Comparison of ENCODE assay signal across 1 cellular context in the genomic region with DNA sequence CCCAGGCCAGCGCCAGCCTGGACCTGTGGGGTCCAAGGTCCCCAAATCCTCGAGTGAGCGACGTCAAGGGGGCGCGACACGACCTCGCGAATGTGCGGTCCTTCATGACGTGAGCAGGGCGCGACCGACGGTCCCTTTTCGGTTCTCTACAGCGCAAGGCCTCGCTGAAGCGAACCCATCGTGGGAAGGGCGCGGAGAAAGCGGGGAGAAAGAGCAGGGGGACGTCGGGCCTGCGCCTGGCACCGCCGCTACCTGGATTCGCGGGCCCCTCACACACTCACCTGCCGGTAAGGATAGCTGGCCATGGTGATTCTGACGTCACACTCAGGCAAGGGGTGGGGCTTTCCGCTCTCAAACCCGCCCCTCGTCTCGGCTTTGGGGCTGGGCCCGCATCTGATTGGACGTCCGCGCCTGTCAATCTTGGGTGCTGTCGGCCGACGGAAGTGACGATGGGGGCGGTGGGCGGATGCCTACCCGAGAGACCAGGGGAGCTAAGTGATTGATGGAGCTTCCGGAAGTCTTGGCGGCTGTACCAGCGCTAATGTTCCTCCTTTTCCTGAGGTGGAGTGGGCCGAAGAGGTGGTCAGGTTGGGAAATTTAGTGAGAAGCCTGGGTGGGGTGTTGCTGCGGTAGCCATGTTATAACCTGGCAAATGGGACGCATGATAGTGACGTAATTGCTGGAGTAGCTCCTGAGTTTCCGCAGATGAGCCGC.
TF ChIP-seq lines count a peak whose summit lies in the region.

A gene with protein sequence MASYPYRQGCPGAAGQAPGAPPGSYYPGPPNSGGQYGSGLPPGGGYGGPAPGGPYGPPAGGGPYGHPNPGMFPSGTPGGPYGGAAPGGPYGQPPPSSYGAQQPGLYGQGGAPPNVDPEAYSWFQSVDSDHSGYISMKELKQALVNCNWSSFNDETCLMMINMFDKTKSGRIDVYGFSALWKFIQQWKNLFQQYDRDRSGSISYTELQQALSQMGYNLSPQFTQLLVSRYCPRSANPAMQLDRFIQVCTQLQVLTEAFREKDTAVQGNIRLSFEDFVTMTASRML (minus strand): TSS at position 317 of the 714 bp plus-strand sequence. CDS start 12 bp downstream, at position 305.

TF ChIP-seq in HEK293, 187 proteins besides CTCF, POLR2A, EP300 and RAD21 (continued from another document and continues in another):
- TF ChIP-seq, protein P1, sequence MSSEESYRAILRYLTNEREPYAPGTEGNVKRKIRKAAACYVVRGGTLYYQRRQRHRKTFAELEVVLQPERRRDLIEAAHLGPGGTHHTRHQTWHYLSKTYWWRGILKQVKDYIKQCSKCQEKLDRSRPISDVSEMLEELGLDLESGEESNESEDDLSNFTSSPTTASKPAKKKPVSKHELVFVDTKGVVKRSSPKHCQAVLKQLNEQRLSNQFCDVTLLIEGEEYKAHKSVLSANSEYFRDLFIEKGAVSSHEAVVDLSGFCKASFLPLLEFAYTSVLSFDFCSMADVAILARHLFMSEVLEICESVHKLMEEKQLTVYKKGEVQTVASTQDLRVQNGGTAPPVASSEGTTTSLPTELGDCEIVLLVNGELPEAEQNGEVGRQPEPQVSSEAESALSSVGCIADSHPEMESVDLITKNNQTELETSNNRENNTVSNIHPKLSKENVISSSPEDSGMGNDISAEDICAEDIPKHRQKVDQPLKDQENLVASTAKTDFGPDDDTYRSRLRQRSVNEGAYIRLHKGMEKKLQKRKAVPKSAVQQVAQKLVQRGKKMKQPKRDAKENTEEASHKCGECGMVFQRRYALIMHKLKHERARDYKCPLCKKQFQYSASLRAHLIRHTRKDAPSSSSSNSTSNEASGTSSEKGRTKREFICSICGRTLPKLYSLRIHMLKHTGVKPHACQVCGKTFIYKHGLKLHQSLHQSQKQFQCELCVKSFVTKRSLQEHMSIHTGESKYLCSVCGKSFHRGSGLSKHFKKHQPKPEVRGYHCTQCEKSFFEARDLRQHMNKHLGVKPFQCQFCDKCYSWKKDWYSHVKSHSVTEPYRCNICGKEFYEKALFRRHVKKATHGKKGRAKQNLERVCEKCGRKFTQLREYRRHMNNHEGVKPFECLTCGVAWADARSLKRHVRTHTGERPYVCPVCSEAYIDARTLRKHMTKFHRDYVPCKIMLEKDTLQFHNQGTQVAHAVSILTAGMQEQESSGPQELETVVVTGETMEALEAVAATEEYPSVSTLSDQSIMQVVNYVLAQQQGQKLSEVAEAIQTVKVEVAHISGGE (tag by site-specific recombination; conservative IDR thresholded peaks at IDR 0.05; ENCODE audit: low read depth), result peak; percentile 97
- TF ChIP-seq ZBTB17 (tag by site-specific recombination; IDR thresholded peaks at IDR 0.05), result peak; percentile 98
- TF ChIP-seq, protein P2, sequence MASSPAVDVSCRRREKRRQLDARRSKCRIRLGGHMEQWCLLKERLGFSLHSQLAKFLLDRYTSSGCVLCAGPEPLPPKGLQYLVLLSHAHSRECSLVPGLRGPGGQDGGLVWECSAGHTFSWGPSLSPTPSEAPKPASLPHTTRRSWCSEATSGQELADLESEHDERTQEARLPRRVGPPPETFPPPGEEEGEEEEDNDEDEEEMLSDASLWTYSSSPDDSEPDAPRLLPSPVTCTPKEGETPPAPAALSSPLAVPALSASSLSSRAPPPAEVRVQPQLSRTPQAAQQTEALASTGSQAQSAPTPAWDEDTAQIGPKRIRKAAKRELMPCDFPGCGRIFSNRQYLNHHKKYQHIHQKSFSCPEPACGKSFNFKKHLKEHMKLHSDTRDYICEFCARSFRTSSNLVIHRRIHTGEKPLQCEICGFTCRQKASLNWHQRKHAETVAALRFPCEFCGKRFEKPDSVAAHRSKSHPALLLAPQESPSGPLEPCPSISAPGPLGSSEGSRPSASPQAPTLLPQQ (tag by site-specific recombination; IDR thresholded peaks at IDR 0.05), result peak; percentile 85; the same call in 1 of the 2 replicates
- TF ChIP-seq, protein P3, sequence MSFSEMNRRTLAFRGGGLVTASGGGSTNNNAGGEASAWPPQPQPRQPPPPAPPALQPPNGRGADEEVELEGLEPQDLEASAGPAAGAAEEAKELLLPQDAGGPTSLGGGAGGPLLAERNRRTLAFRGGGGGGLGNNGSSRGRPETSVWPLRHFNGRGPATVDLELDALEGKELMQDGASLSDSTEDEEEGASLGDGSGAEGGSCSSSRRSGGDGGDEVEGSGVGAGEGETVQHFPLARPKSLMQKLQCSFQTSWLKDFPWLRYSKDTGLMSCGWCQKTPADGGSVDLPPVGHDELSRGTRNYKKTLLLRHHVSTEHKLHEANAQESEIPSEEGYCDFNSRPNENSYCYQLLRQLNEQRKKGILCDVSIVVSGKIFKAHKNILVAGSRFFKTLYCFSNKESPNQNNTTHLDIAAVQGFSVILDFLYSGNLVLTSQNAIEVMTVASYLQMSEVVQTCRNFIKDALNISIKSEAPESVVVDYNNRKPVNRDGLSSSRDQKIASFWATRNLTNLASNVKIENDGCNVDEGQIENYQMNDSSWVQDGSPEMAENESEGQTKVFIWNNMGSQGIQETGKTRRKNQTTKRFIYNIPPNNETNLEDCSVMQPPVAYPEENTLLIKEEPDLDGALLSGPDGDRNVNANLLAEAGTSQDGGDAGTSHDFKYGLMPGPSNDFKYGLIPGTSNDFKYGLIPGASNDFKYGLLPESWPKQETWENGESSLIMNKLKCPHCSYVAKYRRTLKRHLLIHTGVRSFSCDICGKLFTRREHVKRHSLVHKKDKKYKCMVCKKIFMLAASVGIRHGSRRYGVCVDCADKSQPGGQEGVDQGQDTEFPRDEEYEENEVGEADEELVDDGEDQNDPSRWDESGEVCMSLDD (tag by site-specific recombination; IDR thresholded peaks at IDR 0.05), result peak; percentile 85
- TF ChIP-seq, protein P4, sequence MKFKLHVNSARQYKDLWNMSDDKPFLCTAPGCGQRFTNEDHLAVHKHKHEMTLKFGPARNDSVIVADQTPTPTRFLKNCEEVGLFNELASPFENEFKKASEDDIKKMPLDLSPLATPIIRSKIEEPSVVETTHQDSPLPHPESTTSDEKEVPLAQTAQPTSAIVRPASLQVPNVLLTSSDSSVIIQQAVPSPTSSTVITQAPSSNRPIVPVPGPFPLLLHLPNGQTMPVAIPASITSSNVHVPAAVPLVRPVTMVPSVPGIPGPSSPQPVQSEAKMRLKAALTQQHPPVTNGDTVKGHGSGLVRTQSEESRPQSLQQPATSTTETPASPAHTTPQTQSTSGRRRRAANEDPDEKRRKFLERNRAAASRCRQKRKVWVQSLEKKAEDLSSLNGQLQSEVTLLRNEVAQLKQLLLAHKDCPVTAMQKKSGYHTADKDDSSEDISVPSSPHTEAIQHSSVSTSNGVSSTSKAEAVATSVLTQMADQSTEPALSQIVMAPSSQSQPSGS (tag by site-specific recombination; IDR thresholded peaks at IDR 0.05; ENCODE audit: low read depth), result peak; percentile 99
- peak; percentile 63 for TF ChIP-seq ZNF664 (tag by site-specific recombination; IDR thresholded peaks at IDR 0.05)
- TF ChIP-seq ZNF747 (tag by site-specific recombination; IDR thresholded peaks at IDR 0.05), result no peak
- peak; percentile 98 for TF ChIP-seq ZXDB (tag by site-specific recombination; IDR thresholded peaks at IDR 0.05)
- TF ChIP-seq, protein P5, sequence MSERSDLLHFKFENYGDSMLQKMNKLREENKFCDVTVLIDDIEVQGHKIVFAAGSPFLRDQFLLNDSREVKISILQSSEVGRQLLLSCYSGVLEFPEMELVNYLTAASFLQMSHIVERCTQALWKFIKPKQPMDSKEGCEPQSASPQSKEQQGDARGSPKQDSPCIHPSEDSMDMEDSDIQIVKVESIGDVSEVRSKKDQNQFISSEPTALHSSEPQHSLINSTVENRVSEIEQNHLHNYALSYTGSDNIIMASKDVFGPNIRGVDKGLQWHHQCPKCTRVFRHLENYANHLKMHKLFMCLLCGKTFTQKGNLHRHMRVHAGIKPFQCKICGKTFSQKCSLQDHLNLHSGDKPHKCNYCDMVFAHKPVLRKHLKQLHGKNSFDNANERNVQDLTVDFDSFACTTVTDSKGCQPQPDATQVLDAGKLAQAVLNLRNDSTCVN (tag by site-specific recombination; optimal IDR thresholded peaks at IDR 0.05), result peak; percentile 55
- TF ChIP-seq, protein P6, sequence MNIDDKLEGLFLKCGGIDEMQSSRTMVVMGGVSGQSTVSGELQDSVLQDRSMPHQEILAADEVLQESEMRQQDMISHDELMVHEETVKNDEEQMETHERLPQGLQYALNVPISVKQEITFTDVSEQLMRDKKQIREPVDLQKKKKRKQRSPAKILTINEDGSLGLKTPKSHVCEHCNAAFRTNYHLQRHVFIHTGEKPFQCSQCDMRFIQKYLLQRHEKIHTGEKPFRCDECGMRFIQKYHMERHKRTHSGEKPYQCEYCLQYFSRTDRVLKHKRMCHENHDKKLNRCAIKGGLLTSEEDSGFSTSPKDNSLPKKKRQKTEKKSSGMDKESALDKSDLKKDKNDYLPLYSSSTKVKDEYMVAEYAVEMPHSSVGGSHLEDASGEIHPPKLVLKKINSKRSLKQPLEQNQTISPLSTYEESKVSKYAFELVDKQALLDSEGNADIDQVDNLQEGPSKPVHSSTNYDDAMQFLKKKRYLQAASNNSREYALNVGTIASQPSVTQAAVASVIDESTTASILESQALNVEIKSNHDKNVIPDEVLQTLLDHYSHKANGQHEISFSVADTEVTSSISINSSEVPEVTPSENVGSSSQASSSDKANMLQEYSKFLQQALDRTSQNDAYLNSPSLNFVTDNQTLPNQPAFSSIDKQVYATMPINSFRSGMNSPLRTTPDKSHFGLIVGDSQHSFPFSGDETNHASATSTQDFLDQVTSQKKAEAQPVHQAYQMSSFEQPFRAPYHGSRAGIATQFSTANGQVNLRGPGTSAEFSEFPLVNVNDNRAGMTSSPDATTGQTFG (tag by site-specific recombination; IDR thresholded peaks at IDR 0.05; ENCODE audit: borderline replicate concordance), result no peak
- TF ChIP-seq ZSCAN16 (tag by site-specific recombination; IDR thresholded peaks at IDR 0.05), result no peak
- 0 out of 2 replicates have a peak, but pooled peaks have one; percentile 19 for TF ChIP-seq ZNF391 (tag by site-specific recombination; IDR thresholded peaks at IDR 0.05; ENCODE audit: borderline replicate concordance, low read depth)
- peak; percentile 67; the same call in 1 of the 2 replicates for TF ChIP-seq ZNF600 (tag by site-specific recombination; IDR thresholded peaks at IDR 0.05)
- TF ChIP-seq, protein P7, sequence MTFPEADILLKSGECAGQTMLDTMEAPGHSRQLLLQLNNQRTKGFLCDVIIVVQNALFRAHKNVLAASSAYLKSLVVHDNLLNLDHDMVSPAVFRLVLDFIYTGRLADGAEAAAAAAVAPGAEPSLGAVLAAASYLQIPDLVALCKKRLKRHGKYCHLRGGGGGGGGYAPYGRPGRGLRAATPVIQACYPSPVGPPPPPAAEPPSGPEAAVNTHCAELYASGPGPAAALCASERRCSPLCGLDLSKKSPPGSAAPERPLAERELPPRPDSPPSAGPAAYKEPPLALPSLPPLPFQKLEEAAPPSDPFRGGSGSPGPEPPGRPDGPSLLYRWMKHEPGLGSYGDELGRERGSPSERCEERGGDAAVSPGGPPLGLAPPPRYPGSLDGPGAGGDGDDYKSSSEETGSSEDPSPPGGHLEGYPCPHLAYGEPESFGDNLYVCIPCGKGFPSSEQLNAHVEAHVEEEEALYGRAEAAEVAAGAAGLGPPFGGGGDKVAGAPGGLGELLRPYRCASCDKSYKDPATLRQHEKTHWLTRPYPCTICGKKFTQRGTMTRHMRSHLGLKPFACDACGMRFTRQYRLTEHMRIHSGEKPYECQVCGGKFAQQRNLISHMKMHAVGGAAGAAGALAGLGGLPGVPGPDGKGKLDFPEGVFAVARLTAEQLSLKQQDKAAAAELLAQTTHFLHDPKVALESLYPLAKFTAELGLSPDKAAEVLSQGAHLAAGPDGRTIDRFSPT (tag by site-specific recombination; IDR thresholded peaks at IDR 0.05), result no peak
- TF ChIP-seq, protein P8, sequence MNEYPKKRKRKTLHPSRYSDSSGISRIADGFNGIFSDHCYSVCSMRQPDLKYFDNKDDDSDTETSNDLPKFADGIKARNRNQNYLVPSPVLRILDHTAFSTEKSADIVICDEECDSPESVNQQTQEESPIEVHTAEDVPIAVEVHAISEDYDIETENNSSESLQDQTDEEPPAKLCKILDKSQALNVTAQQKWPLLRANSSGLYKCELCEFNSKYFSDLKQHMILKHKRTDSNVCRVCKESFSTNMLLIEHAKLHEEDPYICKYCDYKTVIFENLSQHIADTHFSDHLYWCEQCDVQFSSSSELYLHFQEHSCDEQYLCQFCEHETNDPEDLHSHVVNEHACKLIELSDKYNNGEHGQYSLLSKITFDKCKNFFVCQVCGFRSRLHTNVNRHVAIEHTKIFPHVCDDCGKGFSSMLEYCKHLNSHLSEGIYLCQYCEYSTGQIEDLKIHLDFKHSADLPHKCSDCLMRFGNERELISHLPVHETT (tag by site-specific recombination; IDR thresholded peaks at IDR 0.05), result peak; percentile 87
- TF ChIP-seq, protein P9, sequence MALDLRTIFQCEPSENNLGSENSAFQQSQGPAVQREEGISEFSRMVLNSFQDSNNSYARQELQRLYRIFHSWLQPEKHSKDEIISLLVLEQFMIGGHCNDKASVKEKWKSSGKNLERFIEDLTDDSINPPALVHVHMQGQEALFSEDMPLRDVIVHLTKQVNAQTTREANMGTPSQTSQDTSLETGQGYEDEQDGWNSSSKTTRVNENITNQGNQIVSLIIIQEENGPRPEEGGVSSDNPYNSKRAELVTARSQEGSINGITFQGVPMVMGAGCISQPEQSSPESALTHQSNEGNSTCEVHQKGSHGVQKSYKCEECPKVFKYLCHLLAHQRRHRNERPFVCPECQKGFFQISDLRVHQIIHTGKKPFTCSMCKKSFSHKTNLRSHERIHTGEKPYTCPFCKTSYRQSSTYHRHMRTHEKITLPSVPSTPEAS (tag by site-specific recombination; IDR thresholded peaks at IDR 0.05), result peak; percentile 83
- TF ChIP-seq KLF1 (tag by site-specific recombination; IDR thresholded peaks at IDR 0.05), result peak; percentile 96
- peak; percentile 92 for TF ChIP-seq ZNF561 (tag by site-specific recombination; IDR thresholded peaks at IDR 0.05; ENCODE audit: borderline replicate concordance)
- peak; percentile 39; the same call in 1 of the 2 replicates for TF ChIP-seq SCRT2 (tag by site-specific recombination; IDR thresholded peaks at IDR 0.05)
- TF ChIP-seq GLIS2 (tag by site-specific recombination; IDR thresholded peaks at IDR 0.05), result peak; percentile 76
- TF ChIP-seq ZBTB20 (tag by site-specific recombination; IDR thresholded peaks at IDR 0.05), result peak; percentile 78
- 0 out of 2 replicates have a peak, but pooled peaks have one; percentile 23 for TF ChIP-seq ZFP37 (tag by site-specific recombination; IDR thresholded peaks at IDR 0.05)
- peak; percentile 99 for TF ChIP-seq IKZF3 (tag by site-specific recombination; IDR thresholded peaks at IDR 0.05)
- peak; percentile 100 for TF ChIP-seq ZNF629 (tag by site-specific recombination; IDR thresholded peaks at IDR 0.05)
- peak; percentile 77 for TF ChIP-seq YY2 (tag by site-specific recombination; IDR thresholded peaks at IDR 0.05)
- TF ChIP-seq KLF16 (tag by site-specific recombination; IDR thresholded peaks at IDR 0.05), result peak; percentile 98
- TF ChIP-seq ZNF423 (tag by site-specific recombination; IDR thresholded peaks at IDR 0.05), result no peak
- TF ChIP-seq EGR2 (tag by site-specific recombination; IDR thresholded peaks at IDR 0.05; ENCODE audit: low read depth), result peak; percentile 92
